Comparison of ENCODE assay signal across 13 cellular contexts in the genomic region with DNA sequence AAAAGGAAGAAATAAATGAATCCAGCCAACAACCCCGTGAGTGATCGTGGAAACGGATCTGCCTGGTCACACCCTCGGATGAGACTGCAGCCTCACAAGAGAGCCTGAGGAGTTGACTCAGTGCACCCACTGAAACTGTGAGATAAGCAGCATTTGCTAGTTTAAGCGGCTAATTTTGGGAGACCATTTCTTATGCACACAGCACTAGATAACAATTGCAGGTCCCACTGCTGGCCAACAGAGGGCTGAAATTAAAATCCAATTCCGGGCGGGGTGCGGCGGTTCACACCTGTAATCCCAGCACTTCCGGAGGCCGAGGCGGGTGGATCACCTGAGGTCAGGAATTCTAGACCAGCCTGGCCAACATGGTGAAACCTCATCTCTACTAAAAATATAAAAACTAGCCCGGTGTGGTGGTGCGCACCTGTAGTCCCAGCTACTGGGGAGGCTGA. TPM values are rescaled to one million over a fixed set of nuclear protein-coding genes. Genes with fewer than 3 reads are reported as not detected.
DNase-seq lines count a peak whose midpoint lies in the region; FAIRE-seq and TF ChIP-seq lines count a peak whose summit lies in the region.
"Had no signal": no experiment of that assay in that cellular context is flagged by ENCODE, and none has a peak within 500 bp of the region (broad histone marks: within the 10 kb centered on the region; RNA-seq: fewer than 3 reads in every experiment).

No MANE protein-coding gene starts in this region.

- no peaks in the 10 kb centered on the region for H4K20me1 ChIP-seq in mammary epithelial cell (ENCODE audit: insufficient read depth, low read length)

- H4K8ac ChIP-seq in neuronal stem cell (ENCODE audit: low read depth, low read length): no peak overlapping the region

- H3K9me3 Mint-ChIP-seq in MCF 10A (ENCODE audit: unreplicated experiment) (no peaks in the 10 kb centered on the region), progenitor cell of endocrine pancreas (ENCODE audit: low read depth) (no peaks in the 10 kb centered on the region)

- no peak overlapping the region for H3K4me3 Mint-ChIP-seq in MCF 10A (ENCODE audit: unreplicated experiment)
- H3K4me3 Mint-ChIP-seq in progenitor cell of endocrine pancreas (ENCODE audit: low read depth): no peak overlapping the region

- in situ Hi-C loops in mammary epithelial cell (cut with MboI; ENCODE audit: low sequenced_read_pairs in 2 of 2): no loop called here
- in situ Hi-C loops in ACHN (cut with HindIII; ENCODE audit: low pct_ligation_motif_present, low pct_unique_long_range_greater_than_20kb, low sequenced_read_pairs): no loop called here

- intact Hi-C loops in MCF 10A (cut with micrococcal nuclease): no loop called here
- intact Hi-C loops in mammary epithelial cell (cut with micrococcal nuclease): no loop called here

- peaks cover 5% of the 10 kb centered on the region for H3K4me1 ChIP-seq in mammary epithelial cell (ENCODE audit: insufficient read depth, low read length)
- peaks cover 21% of the 10 kb centered on the region for H3K4me1 ChIP-seq in effector memory CD4-positive, alpha-beta T cell (ENCODE audit: control insufficient read depth, insufficient read depth, low read length, poor library complexity, severe bottlenecking)
- peaks cover 9 to 10% of the 10 kb centered on the region in 2 donors for H3K4me1 ChIP-seq in neuronal stem cell (ENCODE audit: control insufficient read depth in 2 of 2, insufficient read depth in 1 of 2, low read depth in 1 of 2, low read length in 2 of 2)

- no peak for FAIRE-seq in bronchial epithelial cell (lab: Jason Lieb, UNC)
- FAIRE-seq: endometrium had no signal

- H3K9ac ChIP-seq in mammary epithelial cell (ENCODE audit: insufficient read depth, low read length) (no peak overlapping the region), neuronal stem cell (ENCODE audit: low read depth, low read length, poor library complexity) (no peak overlapping the region)

- peak; percentile 21 for TF ChIP-seq CTCF in MCF 10A (IDR thresholded peaks at IDR 0.05; ENCODE audit: unreplicated experiment)
- TF ChIP-seq CTCF in mammary epithelial cell (conservative IDR thresholded peaks at IDR 0.05 in 1 of 2, IDR thresholded peaks at IDR 0.05 in 1 of 2; ENCODE audit: extremely low read depth in 1 of 2, insufficient read depth in 1 of 2, low read depth in 1 of 2, low read length in 2 of 2): peak in 1 of 2 donors; percentile 6
- TF ChIP-seq CTCF in bronchial epithelial cell (IDR thresholded peaks at IDR 0.05; ENCODE audit: insufficient read depth, low read length, severe bottlenecking): peak; percentile 7
- peak; percentile 34 for TF ChIP-seq CTCF in progenitor cell of endocrine pancreas (IDR thresholded peaks at IDR 0.05; ENCODE audit: unreplicated experiment)

- H3K79me2 ChIP-seq in mammary epithelial cell (ENCODE audit: insufficient read depth, low read length): peaks cover 65% of the 10 kb centered on the region

- H3K36me3 ChIP-seq in mammary epithelial cell (ENCODE audit: insufficient read depth, low read length) (peaks cover 6% of the 10 kb centered on the region), bronchial epithelial cell (ENCODE audit: control insufficient read depth, insufficient read depth, low read length) (peaks cover 16% of the 10 kb centered on the region), neuronal stem cell (replicated peaks in 1 of 2; ENCODE audit: control insufficient read depth in 2 of 2, insufficient read depth in 2 of 2, low read length in 2 of 2) (peaks cover 21 to 40% of the 10 kb centered on the region in 2 donors)
- peaks cover 24% of the 10 kb centered on the region for H3K36me3 ChIP-seq in effector memory CD4-positive, alpha-beta T cell (ENCODE audit: control insufficient read depth, insufficient read depth, low read length)

- POLR2A ChIA-PET in MCF 10A (lab: Yijun Ruan, JAX): interaction anchor here (0.7 to 8.0 kb wide), 2 partner anchors 10 to 1023 kb away, joined by 3 to 105 read pairs; a partner anchor contains a TSS

- H3K4me1 Mint-ChIP-seq in MCF 10A (ENCODE audit: insufficient read depth, unreplicated experiment) (peaks cover 4% of the 10 kb centered on the region), progenitor cell of endocrine pancreas (ENCODE audit: low read depth) (peaks cover 13% of the 10 kb centered on the region)

- H2BK120ac ChIP-seq in neuronal stem cell (ENCODE audit: low read depth, low read length): no peak overlapping the region

- no peak overlapping the region for H4K91ac ChIP-seq in neuronal stem cell (ENCODE audit: low read depth, low read length, poor library complexity)

- no peak overlapping the region for H3K14ac ChIP-seq in neuronal stem cell (ENCODE audit: low read length)

- H3K4me2 ChIP-seq in mammary epithelial cell (ENCODE audit: insufficient read depth, low read depth, low read length) (no peak overlapping the region), neuronal stem cell (ENCODE audit: insufficient read depth, low read length, poor library complexity, severe bottlenecking) (no peak overlapping the region)

- H3K27ac ChIP-seq in mammary epithelial cell (ENCODE audit: insufficient read depth, low read depth, low read length): no peak overlapping the region
- H3K27ac ChIP-seq in effector memory CD4-positive, alpha-beta T cell (ENCODE audit: insufficient read depth, low read length, poor library complexity, severe bottlenecking): no peak overlapping the region
- no peak overlapping the region for H3K27ac ChIP-seq in neuronal stem cell (replicated peaks; ENCODE audit: low read length)
- H3K27ac ChIP-seq: body of pancreas, upper lobe of right lung had no signal

- H2AK5ac ChIP-seq in neuronal stem cell (ENCODE audit: low read depth, low read length): no peak overlapping the region

- H3K4ac ChIP-seq in neuronal stem cell (ENCODE audit: low read length): no peak overlapping the region

- no peak overlapping the region for H2AFZ ChIP-seq in mammary epithelial cell (ENCODE audit: low read depth, low read length)
- H2AFZ ChIP-seq in neuronal stem cell (ENCODE audit: low read length): no peak overlapping the region

- H3K23ac ChIP-seq in neuronal stem cell (ENCODE audit: low read depth, low read length, poor library complexity): no peak overlapping the region

- CTCF ChIA-PET in MCF 10A (lab: Yijun Ruan, JAX) (interaction anchor here (0.6 to 1.1 kb wide), 3 partner anchors 34 to 224 kb away, joined by 3 read pairs; a partner anchor contains a TSS), mammary epithelial cell (lab: Charles Lee; ENCODE audit: low non-redundant PET) (no interaction called here)

- H3K27me3 ChIP-seq in mammary epithelial cell (ENCODE audit: insufficient read depth, low read length) (no peaks in the 10 kb centered on the region), bronchial epithelial cell (ENCODE audit: control insufficient read depth, insufficient read depth, low read length) (no peaks in the 10 kb centered on the region), neuronal stem cell (ENCODE audit: control insufficient read depth in 3 of 3, insufficient read depth in 3 of 3, low read depth in 1 of 3, low read length in 3 of 3) (no peaks in the 10 kb centered on the region)
- no peaks in the 10 kb centered on the region for H3K27me3 ChIP-seq in effector memory CD4-positive, alpha-beta T cell (replicated peaks; ENCODE audit: control insufficient read depth, insufficient read depth, low read length, poor library complexity, severe bottlenecking)
- H3K27me3 ChIP-seq: body of pancreas, upper lobe of right lung had no signal

- DNase-seq in MCF 10A (ENCODE audit: unreplicated experiment): no peak
- no peak for DNase-seq in mammary epithelial cell
- peak; percentile 5 to 25 for DNase-seq in Kasumi-1 (lab: John Stamatoyannopoulos, UW)
- DNase-seq in bronchial epithelial cell (ENCODE audit: low read depth): no peak
- DNase-seq in progenitor cell of endocrine pancreas (ENCODE audit: low spot score, unreplicated experiment): no peak
- DNase-seq in effector memory CD4-positive, alpha-beta T cell: no peak
- DNase-seq in neuronal stem cell (ENCODE audit: low spot score): no peak
- DNase-seq in ACHN: no peak
- DNase-seq: AML-193, body of pancreas, head of caudate nucleus, upper lobe of right lung had no signal

- H3K27me3 Mint-ChIP-seq in MCF 10A (ENCODE audit: insufficient read depth, unreplicated experiment) (no peaks in the 10 kb centered on the region), progenitor cell of endocrine pancreas (no peaks in the 10 kb centered on the region)

- dilution Hi-C loops in mammary epithelial cell (cut with HindIII; ENCODE audit: low sequenced_read_pairs): loop anchor here (10.0 kb wide), 1 partner anchor 127 kb away; a partner anchor contains a TSS

- no peak overlapping the region for H2BK5ac ChIP-seq in neuronal stem cell (ENCODE audit: low read length)

- H3K4me3 ChIP-seq in mammary epithelial cell (replicated peaks in 1 of 3; ENCODE audit: insufficient read depth in 1 of 3, low read depth in 2 of 3, low read length in 3 of 3) (no peak overlapping the region), bronchial epithelial cell (ENCODE audit: low read depth, low read length) (no peak overlapping the region), neuronal stem cell (ENCODE audit: low read length in 2 of 2) (no peak overlapping the region)
- no peak overlapping the region for H3K4me3 ChIP-seq in effector memory CD4-positive, alpha-beta T cell (ENCODE audit: insufficient read depth, low read depth, low read length, poor library complexity, severe bottlenecking)
- H3K4me3 ChIP-seq: body of pancreas, upper lobe of right lung had no signal

- no peak overlapping the region for H2BK12ac ChIP-seq in neuronal stem cell (ENCODE audit: low read length)

- WGBS in mammary epithelial cell (ENCODE audit: low coverage, missing lambda C conversion rate): 98% methylated on average over 11 of the region's 14 CpGs
- WGBS in neuronal stem cell (ENCODE audit: extremely low coverage in 2 of 2, insufficient read length in 2 of 2, insufficient replicate concordance in 1 of 2), 2 donors: no CpG with 5 or more reads among the region's 14 CpGs

- H3K27ac Mint-ChIP-seq in MCF 10A (ENCODE audit: low read depth, unreplicated experiment): no peak overlapping the region
- peak overlapping the region; percentile 59 for H3K27ac Mint-ChIP-seq in progenitor cell of endocrine pancreas

- H3K36me3 Mint-ChIP-seq in MCF 10A (ENCODE audit: insufficient read depth, unreplicated experiment): peaks cover 40% of the 10 kb centered on the region
- peaks cover 7% of the 10 kb centered on the region for H3K36me3 Mint-ChIP-seq in progenitor cell of endocrine pancreas (ENCODE audit: insufficient read depth)

- H3K18ac ChIP-seq in neuronal stem cell (ENCODE audit: low read length): no peak overlapping the region

- BruUV-seq in MCF 10A (replicated peaks; lab: Mats Ljungman, UMichigan): no TSS peak
- BruUV-seq in mammary epithelial cell (replicated peaks; lab: Mats Ljungman, UMichigan): no TSS peak

- H3K9me3 ChIP-seq in mammary epithelial cell (replicated peaks; ENCODE audit: insufficient read depth, low read length): no peaks in the 10 kb centered on the region
- H3K9me3 ChIP-seq in effector memory CD4-positive, alpha-beta T cell (ENCODE audit: control insufficient read depth, low read length): no peaks in the 10 kb centered on the region
- no peaks in the 10 kb centered on the region for H3K9me3 ChIP-seq in neuronal stem cell (replicated peaks in 1 of 2; ENCODE audit: control insufficient read depth in 2 of 2, insufficient read depth in 1 of 2, low read depth in 1 of 2, low read length in 2 of 2)
- H3K9me3 ChIP-seq: body of pancreas, upper lobe of right lung had no signal

- H2BK15ac ChIP-seq in neuronal stem cell (ENCODE audit: low read length): no peak overlapping the region

- peaks cover 20% of the 10 kb centered on the region for H3K79me1 ChIP-seq in neuronal stem cell (ENCODE audit: low read depth, low read length)

RNA-seq across cellular contexts. Expression of a gene that starts 3.6 kb away (rescaled TPM):
- 211 and 256 TPM in 2 replicates for total RNA-seq in MCF 10A (2022)
- 100 to 1,000 TPM in 1 of 2 donors, 10 to 100 TPM in 1; 28.3 to 250 TPM for total RNA-seq in mammary epithelial cell
- 114 TPM for polyA plus RNA-seq in mammary epithelial cell
- polyA minus RNA-seq in mammary epithelial cell: 3.8 TPM
- 43.4 and 113 TPM in 2 replicates for total RNA-seq in bronchial epithelial cell
- total RNA-seq in progenitor cell of endocrine pancreas: 156 and 171 TPM in 2 replicates
- polyA plus RNA-seq in neuronal stem cell (2013, experiment 1 of 2): 160 TPM
- polyA plus RNA-seq in neuronal stem cell (2013, experiment 2 of 2): 160 TPM

RNA-seq across cellular contexts. Expression of a gene that starts 9.0 kb away (rescaled TPM):
- 103 and 114 TPM in 2 replicates for total RNA-seq in MCF 10A (2022)
- 10 to 100 TPM; 58.5 to 84.3 TPM for total RNA-seq in mammary epithelial cell
- 42.7 TPM for polyA plus RNA-seq in mammary epithelial cell
- 34.8 TPM for polyA minus RNA-seq in mammary epithelial cell
- 64.3 and 75.3 TPM in 2 replicates for total RNA-seq in bronchial epithelial cell
- 131 and 133 TPM in 2 replicates for total RNA-seq in progenitor cell of endocrine pancreas
- polyA plus RNA-seq in neuronal stem cell (2013, experiment 1 of 2): 68.0 TPM
- 64.2 TPM for polyA plus RNA-seq in neuronal stem cell (2013, experiment 2 of 2)

RNA-seq across cellular contexts. Expression of a gene that starts 33.5 kb away (rescaled TPM):
- total RNA-seq in MCF 10A (2022) (18.7 and 20.0 TPM in 2 replicates), mammary epithelial cell (10 to 100 TPM; 41.1 to 47.2 TPM), bronchial epithelial cell (34.2 and 43.4 TPM in 2 replicates), progenitor cell of endocrine pancreas (119 and 124 TPM in 2 replicates)
- 10.3 TPM for polyA plus RNA-seq in mammary epithelial cell
- 7.2 TPM for polyA minus RNA-seq in mammary epithelial cell
- 59.8 TPM for polyA plus RNA-seq in neuronal stem cell (2013, experiment 1 of 2)
- 59.0 TPM for polyA plus RNA-seq in neuronal stem cell (2013, experiment 2 of 2)

RNA-seq across cellular contexts. Expression of a gene that starts 50.8 kb away (rescaled TPM):
- 79.7 and 100 TPM in 2 replicates for total RNA-seq in MCF 10A (2022)
- 100 to 1,000 TPM in 1 of 2 donors, 10 to 100 TPM in 1; 70.7 to 108 TPM for total RNA-seq in mammary epithelial cell
- 80.6 TPM for polyA plus RNA-seq in mammary epithelial cell
- polyA minus RNA-seq in mammary epithelial cell: 71.4 TPM
- 68.2 and 84.5 TPM in 2 replicates for total RNA-seq in bronchial epithelial cell
- 318 and 334 TPM in 2 replicates for total RNA-seq in progenitor cell of endocrine pancreas
- 333 TPM for polyA plus RNA-seq in neuronal stem cell (2013, experiment 1 of 2)
- 334 TPM for polyA plus RNA-seq in neuronal stem cell (2013, experiment 2 of 2)

Comparison
In these comparisons a context has a peak if more than half of its experiments do, and no peak if none do; other contexts are left out.
1. DNase-seq: peak in Kasumi-1 (2 of 2); none in MCF 10A (single experiment), mammary epithelial cell (single experiment), bronchial epithelial cell (single experiment), progenitor cell of endocrine pancreas (single experiment), effector memory CD4-positive, alpha-beta T cell (0 of 3), neuronal stem cell (single experiment) and ACHN (single experiment).